ENCODE assay signal across 22 cellular contexts in the genomic region with DNA sequence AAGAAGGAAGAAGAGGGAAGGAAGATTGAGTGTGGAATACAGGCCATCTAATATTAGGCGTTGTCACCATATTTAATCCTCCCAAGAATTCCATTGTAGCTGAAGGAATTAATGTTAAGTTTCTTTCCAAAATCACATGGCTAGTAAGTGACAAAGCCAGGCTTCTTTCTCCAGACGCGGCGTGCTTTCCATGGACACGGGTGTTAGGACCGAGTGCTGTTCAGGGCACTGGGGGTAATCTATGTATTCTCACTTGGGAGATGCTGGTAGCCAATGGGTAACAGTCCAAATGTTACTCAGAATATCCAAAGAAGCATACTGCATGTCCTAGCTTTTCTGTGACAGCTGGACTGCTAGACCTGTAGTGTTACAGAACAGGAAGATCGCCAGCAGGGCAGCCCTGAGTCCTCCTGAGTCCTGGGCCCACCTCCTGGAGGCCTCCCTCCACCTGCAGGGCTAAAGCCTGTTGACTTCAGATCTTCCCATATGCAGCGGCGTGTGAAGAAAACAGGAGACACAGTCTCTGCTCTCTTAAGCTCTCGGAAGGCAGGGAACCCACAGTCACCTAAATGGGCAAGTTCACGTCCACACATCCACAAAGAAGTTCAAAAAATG. TPM values are rescaled to one million over a fixed set of nuclear protein-coding genes. Genes with fewer than 3 reads are reported as not detected.
A peak's percentile ranks its signal among the peaks of the same experiment; 100 is the strongest.
DNase-seq lines count a peak whose midpoint lies in the region; ATAC-seq and TF ChIP-seq lines count a peak whose summit lies in the region.
"Had no signal": no experiment of that assay in that cellular context is flagged by ENCODE, and none has a peak within 500 bp of the region (broad histone marks: within the 10 kb centered on the region; RNA-seq: fewer than 3 reads in every experiment).

No MANE protein-coding gene starts in this region.

- whole genome bisulfite sequencing in esophagus squamous epithelium, 2 donors, result 53 to 61% methylated on average over 8 to 9 of the region's 11 CpGs

- H3K79me2 ChIP-seq in neural progenitor cell (ENCODE audit: low read depth), result peaks cover 19% of the 10 kb centered on the region

- DNase-seq in Caco-2 (peak in 1 of 2 experiments; percentile 37), NCI-H69 (lab: John Stamatoyannopoulos, UW) (peak; percentile 63), esophagus squamous epithelium (lab: John Stamatoyannopoulos, UW) (no peak), neural progenitor cell (ENCODE audit: low spot score) (no peak), SIG-M5 treated with dmso at 0.1 percent for 504 hours (lab: John Stamatoyannopoulos, UW; ENCODE audit: unreplicated experiment) (no peak), hepatic stellate cell (ENCODE audit: low spot score) (no peak)
- DNase-seq: Calu3; CD4-positive, CD25-positive, alpha-beta regulatory T cell; DMS79; GOT3; NCI-H1092 treated with DMSO at 0.1 percent for 48 hours; NCI-H1694 treated with DMSO at 0.1 percent for 48 hours; NCI-H2107; NCI-H2227 treated with DMSO at 0.1 percent for 48 hours; NCI-H526; OCI-M1; SIG-M5 had no signal

- no peaks in the 10 kb centered on the region for H3K9me3 ChIP-seq in Caco-2
- H3K9me3 ChIP-seq in esophagus squamous epithelium, result no peaks in the 10 kb centered on the region
- no peaks in the 10 kb centered on the region for H3K9me3 ChIP-seq in neural progenitor cell (ENCODE audit: low read depth)

- peaks cover 18% of the 10 kb centered on the region for H3F3A ChIP-seq in neural progenitor cell (ENCODE audit: low read depth)

- peak overlapping the region; percentile 25 to 68 (median 54) for H3K27ac ChIP-seq in esophagus squamous epithelium
- H3K27ac ChIP-seq in neural progenitor cell, result no peak overlapping the region

- H3K9me3 Mint-ChIP-seq in Caco-2 (ENCODE audit: unreplicated experiment) (no peaks in the 10 kb centered on the region), neural progenitor cell (no peaks in the 10 kb centered on the region)
- H3K9me3 Mint-ChIP-seq: CD4-positive, CD25-positive, alpha-beta regulatory T cell had no signal

- H3K4me1 Mint-ChIP-seq in Caco-2 (ENCODE audit: low read depth, unreplicated experiment), result peaks cover 60% of the 10 kb centered on the region
- H3K4me1 Mint-ChIP-seq in neural progenitor cell, result peaks cover 75% of the 10 kb centered on the region

- no peak overlapping the region for H2AFZ ChIP-seq in neural progenitor cell (replicated peaks)

- H3K36me3 Mint-ChIP-seq in Caco-2 (ENCODE audit: insufficient read depth, unreplicated experiment), result peaks cover 15% of the 10 kb centered on the region
- H3K36me3 Mint-ChIP-seq in neural progenitor cell, result peaks cover 22% of the 10 kb centered on the region

- H3K36me3 ChIP-seq in Caco-2 (ENCODE audit: control insufficient read depth, insufficient read depth, low read length) (peaks cover 2% of the 10 kb centered on the region; the same call in 1 of the 2 replicates), esophagus squamous epithelium (peaks cover 0 to 4% (median 0%) of the 10 kb centered on the region in 3 donors), neural progenitor cell (no peaks in the 10 kb centered on the region)

- H3K4me2 ChIP-seq in neural progenitor cell, result peak overlapping the region; percentile 67

- H3K9ac ChIP-seq in neural progenitor cell, result no peak overlapping the region

- no peaks in the 10 kb centered on the region for H3K27me3 ChIP-seq in Caco-2 (replicated peaks; ENCODE audit: control insufficient read depth, insufficient read depth, low read length)
- H3K27me3 ChIP-seq in esophagus squamous epithelium, result peaks cover 0 to 49% (median 0%) of the 10 kb centered on the region in 4 donors
- H3K27me3 ChIP-seq in neural progenitor cell, result no peaks in the 10 kb centered on the region

- H3K4me1 ChIP-seq in Caco-2 (peaks cover 68% of the 10 kb centered on the region), esophagus squamous epithelium (peaks cover 29 to 94% (median 48%) of the 10 kb centered on the region in 3 donors), neural progenitor cell (peaks cover 68% of the 10 kb centered on the region)

- H4K20me1 ChIP-seq in neural progenitor cell (ENCODE audit: low read depth), result peaks cover 15% of the 10 kb centered on the region

- CTCF ChIA-PET in Caco-2 (lab: Charles Lee), result interaction anchor here (0.7 to 10.1 kb wide), 6 partner anchors 17 to 159 kb away, joined by 3 to 129 read pairs (median 4); a partner anchor contains a TSS

- H3K27me3 Mint-ChIP-seq in Caco-2 (ENCODE audit: insufficient read depth, unreplicated experiment) (no peaks in the 10 kb centered on the region), neural progenitor cell (ENCODE audit: insufficient read depth, low read depth) (peaks cover 7% of the 10 kb centered on the region)

- POLR2A ChIA-PET in Caco-2 (lab: Charles Lee), result interaction anchor here (1.0 kb wide), 1 partner anchor 18 kb away, joined by 3 read pairs; no protein-coding TSS in a partner anchor

- intact Hi-C loops in Caco-2 (cut with micrococcal nuclease; ENCODE audit: unreplicated experiment), result no loop called here
- intact Hi-C loops in esophagus squamous epithelium (cut with DNase I), result no loop called here

- TF ChIP-seq CTCF in Caco-2 (IDR thresholded peaks at IDR 0.05; ENCODE audit: insufficient read depth in 1 of 2, low read depth in 1 of 2, low read length in 1 of 2, severe bottlenecking in 1 of 2, unreplicated experiment in 1 of 2), result no peak
- TF ChIP-seq CTCF in esophagus squamous epithelium (IDR thresholded peaks at IDR 0.05), result no peak
- no peak for TF ChIP-seq CTCF in neural progenitor cell (IDR thresholded peaks at IDR 0.05)

- H3K27ac Mint-ChIP-seq in Caco-2 (ENCODE audit: unreplicated experiment), result peak overlapping the region; percentile 73
- H3K27ac Mint-ChIP-seq in neural progenitor cell, result peak overlapping the region; percentile 5

- H3K4me3 Mint-ChIP-seq in Caco-2 (ENCODE audit: unreplicated experiment) (peak overlapping the region; percentile 53), neural progenitor cell (peak overlapping the region; percentile 10)
- H3K4me3 Mint-ChIP-seq: CD4-positive, CD25-positive, alpha-beta regulatory T cell had no signal

- BruUV-seq in Caco-2 (replicated peaks; lab: Mats Ljungman, UMichigan), result no TSS peak

- no peak for TF ChIP-seq POLR2A in esophagus squamous epithelium (IDR thresholded peaks at IDR 0.05)

- H3K4me3 ChIP-seq in Caco-2 (ENCODE audit: low read depth, low read length) (no peak overlapping the region), esophagus squamous epithelium (no peak overlapping the region), neural progenitor cell (no peak overlapping the region)
- H3K4me3 ChIP-seq: GM12878 had no signal

- ATAC-seq in HG03108 (IDR thresholded peaks at IDR 0.05; ENCODE audit: unreplicated experiment), result no peak
- ATAC-seq: GM12878 had no signal

RNA-seq across cellular contexts. Expression of a gene that starts 5.3 kb away (rescaled TPM):
- total RNA-seq in Caco-2 (2022) (19.6 and 21.2 TPM in 2 replicates), esophagus squamous epithelium (10 to 100 TPM in 1 of 4 donors, 1 to 10 TPM in 3; 4.2 to 12.0 (median 8.8) TPM), neural progenitor cell (ENCODE audit: low replicate concordance) (3.3 and 9.1 TPM in 2 replicates)
- total RNA-seq: CD4-positive, CD25-positive, alpha-beta regulatory T cell; GM12878; RPMI7951 had no signal

RNA-seq across cellular contexts. Expression of a gene that starts 13.9 kb away (rescaled TPM):
- 0.36 TPM in 1 of 2 replicates, not detected in the other for total RNA-seq in Caco-2 (2022)
- under 1 TPM in 2 of 4 donors, not detected in 2; 0.92 to 0.99 TPM for total RNA-seq in esophagus squamous epithelium
- not detected in 2 replicates for total RNA-seq in neural progenitor cell (ENCODE audit: low replicate concordance)
- total RNA-seq: A673; Calu3; CD4-positive, CD25-positive, alpha-beta regulatory T cell; GM12878; MCF 10A had no signal

RNA-seq across cellular contexts. Expression of a gene that starts 14.8 kb away (rescaled TPM):
- total RNA-seq in Caco-2 (2022) (518 and 531 TPM in 2 replicates), esophagus squamous epithelium (100 to 1,000 TPM; 308 to 468 (median 357) TPM), neural progenitor cell (ENCODE audit: low replicate concordance) (3.9 and 12.1 TPM in 2 replicates)

RNA-seq across cellular contexts. Expression of a gene that starts 40.1 kb away (rescaled TPM):
- total RNA-seq in Caco-2 (2022) (1.1 and 1.5 TPM in 2 replicates), esophagus squamous epithelium (under 1 TPM in 2 of 4 donors, not detected in 2; 0.48 to 0.95 TPM), neural progenitor cell (ENCODE audit: low replicate concordance) (not detected in 2 replicates)

Comparison
In these comparisons a context has a peak if more than half of its experiments do, and no peak if none do; other contexts are left out.
1. RNA of a gene that starts 14.8 kb away (total RNA-seq): 518 to 531 TPM in Caco-2 and 308 to 468 TPM in esophagus squamous epithelium; 3.9 to 12.1 TPM in neural progenitor cell; every median in the first group is over 10 times any median in the second.